In genomic region chr7:44256459-44256858, GRCh38 we compare ENCODE assay signal across 29 cellular contexts. TPM values are rescaled to one million over a fixed set of nuclear protein-coding genes. Genes with fewer than 3 reads are reported as not detected.
DNase-seq lines count a peak whose midpoint lies in the region; ATAC-seq and TF ChIP-seq lines count a peak whose summit lies in the region.
"Had no signal": no experiment of that assay in that cellular context is flagged by ENCODE, and none has a peak within 500 bp of the region (broad histone marks: within the 10 kb centered on the region; RNA-seq: fewer than 3 reads in every experiment).

No MANE protein-coding gene starts in this region.

- no peak overlapping the region for H3K4me3 Mint-ChIP-seq in activated T-cell treated with anti-CD3 and anti-CD28 coated beads, Interleukin-2, amount 50 U/mL, for 24 hours
- no peak overlapping the region for H3K4me3 Mint-ChIP-seq in activated CD8-positive, alpha-beta T cell treated with anti-CD3 and anti-CD28 coated beads, Interleukin-2, amount 10 ng/mL, durations not matched to agents 7 days and 5 days
- no peak overlapping the region for H3K4me3 Mint-ChIP-seq in stimulated activated effector memory CD8-positive, alpha-beta T cell treated with anti-CD3 and anti-CD28 coated beads, Interleukin-12 subunit alpha, Interleukin-12 subunit beta, amount 100 ng/mL, for 72 hours
- H3K4me3 Mint-ChIP-seq: activated CD4-positive, alpha-beta memory T cell treated with anti-CD3 and anti-CD28 coated beads, Interleukin-2, amount 10 ng/mL, durations not matched to agents 7 days and 5 days; activated T-cell treated with anti-CD3 and anti-CD28 coated beads, Interleukin-2, amount 50 U/mL, for 4 hours; brain; memory B cell; T-helper 1 cell treated with Interleukin-12 subunit alpha and Interleukin-12 subunit beta and Interleukin-4 antibody, amounts not matched to agents 30 μg/mL and 1 μg/mL, for 36 hours had no signal

- in situ Hi-C loops in mammary epithelial cell (cut with MboI; ENCODE audit: low sequenced_read_pairs in 2 of 2) = no loop called here

- H3K27ac Mint-ChIP-seq in activated T-cell treated with anti-CD3 and anti-CD28 coated beads, Interleukin-2, amount 50 U/mL, for 24 hours = peak overlapping the region; percentile 90
- H3K27ac Mint-ChIP-seq in activated CD8-positive, alpha-beta T cell treated with anti-CD3 and anti-CD28 coated beads, Interleukin-2, amount 10 ng/mL, durations not matched to agents 7 days and 5 days = peak overlapping the region; percentile 96
- H3K27ac Mint-ChIP-seq in stimulated activated effector memory CD8-positive, alpha-beta T cell treated with anti-CD3 and anti-CD28 coated beads, Interleukin-12 subunit alpha, Interleukin-12 subunit beta, amount 100 ng/mL, for 72 hours = peak overlapping the region; percentile 95
- H3K27ac Mint-ChIP-seq: memory B cell had no signal

- dilution Hi-C loops in mammary epithelial cell (cut with HindIII; ENCODE audit: low sequenced_read_pairs) = no loop called here

- no peak overlapping the region for H3K4me2 ChIP-seq in mammary epithelial cell (ENCODE audit: insufficient read depth, low read depth, low read length)

- H3K9ac ChIP-seq in mammary epithelial cell (ENCODE audit: insufficient read depth, low read length) = no peak overlapping the region

- peaks cover 53% of the 10 kb centered on the region for H3K4me1 Mint-ChIP-seq in activated T-cell treated with anti-CD3 and anti-CD28 coated beads, Interleukin-2, amount 50 U/mL, for 24 hours (ENCODE audit: low read depth)
- peaks cover 29% of the 10 kb centered on the region for H3K4me1 Mint-ChIP-seq in activated CD8-positive, alpha-beta T cell treated with anti-CD3 and anti-CD28 coated beads, Interleukin-2, amount 10 ng/mL, durations not matched to agents 7 days and 5 days (ENCODE audit: low read depth)
- peaks cover 55% of the 10 kb centered on the region for H3K4me1 Mint-ChIP-seq in stimulated activated effector memory CD8-positive, alpha-beta T cell treated with anti-CD3 and anti-CD28 coated beads, Interleukin-12 subunit alpha, Interleukin-12 subunit beta, amount 100 ng/mL, for 72 hours

- no peaks in the 10 kb centered on the region for H3K9me3 ChIP-seq in mammary epithelial cell (replicated peaks; ENCODE audit: insufficient read depth, low read length)
- H3K9me3 ChIP-seq: colonic mucosa, pancreas, Peyer's patch, right lobe of liver, uterus had no signal

- no peaks in the 10 kb centered on the region for H3K79me2 ChIP-seq in mammary epithelial cell (ENCODE audit: insufficient read depth, low read length)

- no peak for ATAC-seq in activated CD8-positive, alpha-beta T cell treated with anti-CD3 and anti-CD28 coated beads, Interleukin-2, amount 10 ng/mL, durations not matched to agents 7 days and 5 days
- peak; percentile 51 for ATAC-seq in Right ventricle myocardium superior (ENCODE audit: poor library complexity)
- ATAC-seq in stimulated activated effector memory CD8-positive, alpha-beta T cell treated with anti-CD3 and anti-CD28 coated beads, Interleukin-12 subunit alpha, Interleukin-12 subunit beta, amount 100 ng/mL, for 72 hours = no peak
- ATAC-seq: activated T-cell treated with anti-CD3 and anti-CD28 coated beads, Interleukin-2, amount 50 U/mL, for 4 hours; HepG2; naive thymus-derived CD8-positive, alpha-beta T cell; pancreas; right lobe of liver had no signal

- TF ChIP-seq CTCF in mammary epithelial cell (conservative IDR thresholded peaks at IDR 0.05 in 1 of 2, IDR thresholded peaks at IDR 0.05 in 1 of 2; ENCODE audit: extremely low read depth in 1 of 2, insufficient read depth in 1 of 2, low read depth in 1 of 2, low read length in 2 of 2) = no peak

- CTCF ChIA-PET in activated CD8-positive, alpha-beta T cell treated with anti-CD3 and anti-CD28 coated beads, Interleukin-2, amount 10 ng/mL, durations not matched to agents 7 days and 5 days (lab: Charles Lee) = interaction anchor here (0.9 kb wide), 1 partner anchor 12 kb away, joined by 3 read pairs; no protein-coding TSS in a partner anchor
- CTCF ChIA-PET in mammary epithelial cell (lab: Charles Lee; ENCODE audit: low non-redundant PET) = no interaction called here

- H4K20me1 ChIP-seq in mammary epithelial cell (ENCODE audit: insufficient read depth, low read length) = no peaks in the 10 kb centered on the region

- no peak overlapping the region for H3K27ac ChIP-seq in mammary epithelial cell (ENCODE audit: insufficient read depth, low read depth, low read length)
- H3K27ac ChIP-seq: colonic mucosa, HL-60, uterus had no signal

- DNase-seq in activated T-cell treated with anti-CD3 and anti-CD28 coated beads, Interleukin-2, amount 50 U/mL, for 24 hours = no peak
- DNase-seq in activated T-cell treated with anti-CD3 and anti-CD28 coated beads, Interleukin-2, amount 50 U/mL, for 48 hours = no peak
- no peak for DNase-seq in activated CD8-positive, alpha-beta T cell treated with anti-CD3 and anti-CD28 coated beads, Interleukin-2, amount 10 ng/mL, durations not matched to agents 7 days and 5 days
- DNase-seq in Right ventricle myocardium superior (no peak), NCI-H524 treated with DMSO at 0.1 percent for 48 hours (lab: John Stamatoyannopoulos, UW) (no peak), mammary epithelial cell (no peak)
- no peak for DNase-seq in stimulated activated effector memory CD8-positive, alpha-beta T cell treated with anti-CD3 and anti-CD28 coated beads, Interleukin-12 subunit alpha, Interleukin-12 subunit beta, amount 100 ng/mL, for 72 hours (ENCODE audit: low spot score in 2 of 2)
- DNase-seq in stimulated activated CD4-positive, alpha-beta T cell treated with anti-CD3 and anti-CD28 coated beads, Interleukin-4, amount 100 ng/mL, for 24 hours = no peak
- DNase-seq: activated CD4-positive, alpha-beta memory T cell treated with anti-CD3 and anti-CD28 coated beads, Interleukin-2, amount 10 ng/mL, durations not matched to agents 7 days and 5 days; activated T-cell treated with anti-CD3 and anti-CD28 coated beads, Interleukin-2, amount 50 U/mL, for 4 hours; C1 segment of cervical spinal cord; colonic mucosa; GOT3; kidney glomerular epithelial cell; naive thymus-derived CD8-positive, alpha-beta T cell; NCI-H1092 treated with DMSO at 0.1 percent for 48 hours; NCI-H2029 treated with DMSO at 0.1 percent for 48 hours; NCI-H446 treated with DMSO at 0.1 percent for 48 hours; NK-92 treated with Interleukin-12 subunit alpha and Interleukin-12 subunit beta, amount 100 ng/mL, for 24 hours; pancreas; Peyer's patch; right lobe of liver; substantia nigra; uterus had no signal

- H2AFZ ChIP-seq in mammary epithelial cell (ENCODE audit: low read depth, low read length) = no peak overlapping the region

- no peaks in the 10 kb centered on the region for H3K27me3 ChIP-seq in mammary epithelial cell (ENCODE audit: insufficient read depth, low read length)
- H3K27me3 ChIP-seq: colonic mucosa, pancreas, Peyer's patch, right lobe of liver, uterus had no signal

- no peak overlapping the region for H3K4me3 ChIP-seq in mammary epithelial cell (replicated peaks in 1 of 3; ENCODE audit: insufficient read depth in 1 of 3, low read depth in 2 of 3, low read length in 3 of 3)
- H3K4me3 ChIP-seq: colonic mucosa, pancreas, Peyer's patch, right lobe of liver, uterus had no signal

- no peaks in the 10 kb centered on the region for H3K36me3 ChIP-seq in mammary epithelial cell (ENCODE audit: insufficient read depth, low read length)
- H3K36me3 ChIP-seq: colonic mucosa, pancreas, Peyer's patch, right lobe of liver, uterus had no signal

- POLR2A ChIA-PET in activated CD8-positive, alpha-beta T cell treated with anti-CD3 and anti-CD28 coated beads, Interleukin-2, amount 10 ng/mL, durations not matched to agents 7 days and 5 days (lab: Charles Lee) = no interaction called here

- no peaks in the 10 kb centered on the region for H3K27me3 Mint-ChIP-seq in activated T-cell treated with anti-CD3 and anti-CD28 coated beads, Interleukin-2, amount 50 U/mL, for 24 hours
- H3K27me3 Mint-ChIP-seq in activated CD8-positive, alpha-beta T cell treated with anti-CD3 and anti-CD28 coated beads, Interleukin-2, amount 10 ng/mL, durations not matched to agents 7 days and 5 days (ENCODE audit: low read depth) = no peaks in the 10 kb centered on the region
- H3K27me3 Mint-ChIP-seq: activated CD4-positive, alpha-beta memory T cell treated with anti-CD3 and anti-CD28 coated beads, Interleukin-2, amount 10 ng/mL, durations not matched to agents 7 days and 5 days; brain; memory B cell; naive thymus-derived CD8-positive, alpha-beta T cell had no signal

- WGBS in mammary epithelial cell (ENCODE audit: low coverage, missing lambda C conversion rate) = 100% methylated on average over 4 of the region's 5 CpGs

- no peaks in the 10 kb centered on the region for H3K9me3 Mint-ChIP-seq in activated T-cell treated with anti-CD3 and anti-CD28 coated beads, Interleukin-2, amount 50 U/mL, for 24 hours
- H3K9me3 Mint-ChIP-seq in activated CD8-positive, alpha-beta T cell treated with anti-CD3 and anti-CD28 coated beads, Interleukin-2, amount 10 ng/mL, durations not matched to agents 7 days and 5 days (ENCODE audit: insufficient read depth) = no peaks in the 10 kb centered on the region
- H3K9me3 Mint-ChIP-seq in stimulated activated effector memory CD8-positive, alpha-beta T cell treated with anti-CD3 and anti-CD28 coated beads, Interleukin-12 subunit alpha, Interleukin-12 subunit beta, amount 100 ng/mL, for 72 hours = no peaks in the 10 kb centered on the region
- H3K9me3 Mint-ChIP-seq: activated T-cell treated with anti-CD3 and anti-CD28 coated beads, Interleukin-2, amount 50 U/mL, for 4 hours had no signal

- no peaks in the 10 kb centered on the region for H3K36me3 Mint-ChIP-seq in activated T-cell treated with anti-CD3 and anti-CD28 coated beads, Interleukin-2, amount 50 U/mL, for 24 hours (ENCODE audit: low read depth)
- no peaks in the 10 kb centered on the region for H3K36me3 Mint-ChIP-seq in activated CD8-positive, alpha-beta T cell treated with anti-CD3 and anti-CD28 coated beads, Interleukin-2, amount 10 ng/mL, durations not matched to agents 7 days and 5 days (ENCODE audit: low read depth)
- H3K36me3 Mint-ChIP-seq in stimulated activated effector memory CD8-positive, alpha-beta T cell treated with anti-CD3 and anti-CD28 coated beads, Interleukin-12 subunit alpha, Interleukin-12 subunit beta, amount 100 ng/mL, for 72 hours = peaks cover 9% of the 10 kb centered on the region
- H3K36me3 Mint-ChIP-seq: brain; memory B cell; naive thymus-derived CD8-positive, alpha-beta T cell had no signal

- BruUV-seq in mammary epithelial cell (replicated peaks; lab: Mats Ljungman, UMichigan) = no TSS peak

- H3K4me1 ChIP-seq in mammary epithelial cell (ENCODE audit: insufficient read depth, low read length) = peaks cover 33% of the 10 kb centered on the region
- H3K4me1 ChIP-seq: colonic mucosa had no signal

- intact Hi-C loops in Right ventricle myocardium superior (cut with DNase I) (no loop called here), mammary epithelial cell (cut with micrococcal nuclease) (no loop called here)

RNA-seq across cellular contexts. Expression of gene YKT6, which starts 55.7 kb away (rescaled TPM):
- total RNA-seq in activated CD8-positive, alpha-beta T cell treated with anti-CD3 and anti-CD28 coated beads, Interleukin-2, amount 10 ng/mL, durations not matched to agents 7 days and 5 days = 10 to 100 TPM; 64.5 to 70.2 TPM
- total RNA-seq in Right ventricle myocardium superior (48.9 TPM), mammary epithelial cell (100 to 1,000 TPM; 105 to 133 TPM)
- 105 TPM for polyA plus RNA-seq in mammary epithelial cell
- polyA minus RNA-seq in mammary epithelial cell = 218 TPM
